1 cellular context compared by ENCODE assay signal in the genomic region with DNA sequence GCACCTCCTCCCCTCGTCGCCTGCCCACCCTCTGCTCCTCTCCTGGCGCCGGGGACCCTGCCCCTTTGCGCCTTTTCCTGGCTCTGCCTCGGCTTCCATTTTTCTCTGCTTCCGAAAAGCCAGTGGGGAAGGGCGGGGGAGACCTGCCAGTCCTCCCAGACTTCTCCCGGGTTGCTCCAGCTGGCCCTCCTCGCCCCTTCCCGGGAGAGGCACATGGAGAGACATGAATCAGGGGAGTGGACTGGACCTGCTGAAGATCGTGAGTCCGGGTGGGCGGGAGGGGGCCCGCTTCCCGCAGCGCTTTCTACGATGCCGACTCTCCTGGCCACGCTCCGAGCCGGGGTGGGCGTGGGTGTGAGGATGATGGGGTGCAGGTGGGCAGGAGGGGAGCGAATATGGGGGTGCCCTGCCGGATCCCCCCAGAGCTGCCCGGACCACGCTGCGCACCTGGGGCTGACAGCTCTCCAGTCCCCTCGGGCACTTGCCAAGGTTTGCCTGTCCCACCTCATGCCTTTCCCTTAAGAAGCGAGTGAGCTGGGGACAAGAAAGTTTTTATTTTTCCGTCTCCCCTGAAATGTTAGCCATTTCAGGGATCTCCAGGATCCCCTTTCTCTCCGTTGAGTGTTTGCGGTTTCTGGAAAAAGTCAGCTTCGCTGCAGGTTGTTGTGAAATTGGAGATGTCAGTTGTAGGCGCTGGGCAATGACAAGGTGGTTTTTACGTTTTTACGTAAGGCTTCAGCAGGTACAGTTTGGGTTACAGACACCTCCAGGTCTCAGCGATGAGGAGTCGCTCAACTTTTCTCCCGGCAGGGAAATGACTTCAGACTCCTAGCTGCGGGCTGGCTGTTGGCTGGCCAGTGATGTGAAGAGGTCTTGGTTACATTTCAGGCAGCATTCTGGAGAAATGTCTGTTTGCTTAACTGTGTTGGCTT.
TF ChIP-seq lines count a peak whose summit lies in the region.

No MANE protein-coding gene starts in this region.

TF ChIP-seq in HEK293, 187 proteins besides CTCF, POLR2A, EP300 and RAD21 (continued from another document):
- TF ChIP-seq ZNF629 (tag by site-specific recombination; IDR thresholded peaks at IDR 0.05) (no peak; the same call in 1 of the 2 replicates), TCF7L2 (IDR thresholded peaks at IDR 0.05; ENCODE audit: borderline replicate concordance, low read depth, low read length) (no peak), FEZF1 (tag by site-specific recombination; IDR thresholded peaks at IDR 0.05) (no peak), SP7 (tag by site-specific recombination; IDR thresholded peaks at IDR 0.05) (no peak; the same call in 1 of the 2 replicates)
- TF ChIP-seq, protein P1, sequence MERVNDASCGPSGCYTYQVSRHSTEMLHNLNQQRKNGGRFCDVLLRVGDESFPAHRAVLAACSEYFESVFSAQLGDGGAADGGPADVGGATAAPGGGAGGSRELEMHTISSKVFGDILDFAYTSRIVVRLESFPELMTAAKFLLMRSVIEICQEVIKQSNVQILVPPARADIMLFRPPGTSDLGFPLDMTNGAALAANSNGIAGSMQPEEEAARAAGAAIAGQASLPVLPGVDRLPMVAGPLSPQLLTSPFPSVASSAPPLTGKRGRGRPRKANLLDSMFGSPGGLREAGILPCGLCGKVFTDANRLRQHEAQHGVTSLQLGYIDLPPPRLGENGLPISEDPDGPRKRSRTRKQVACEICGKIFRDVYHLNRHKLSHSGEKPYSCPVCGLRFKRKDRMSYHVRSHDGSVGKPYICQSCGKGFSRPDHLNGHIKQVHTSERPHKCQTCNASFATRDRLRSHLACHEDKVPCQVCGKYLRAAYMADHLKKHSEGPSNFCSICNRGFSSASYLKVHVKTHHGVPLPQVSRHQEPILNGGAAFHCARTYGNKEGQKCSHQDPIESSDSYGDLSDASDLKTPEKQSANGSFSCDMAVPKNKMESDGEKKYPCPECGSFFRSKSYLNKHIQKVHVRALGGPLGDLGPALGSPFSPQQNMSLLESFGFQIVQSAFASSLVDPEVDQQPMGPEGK (tag by site-specific recombination; IDR thresholded peaks at IDR 0.05), result no peak
- TF ChIP-seq, protein P2, sequence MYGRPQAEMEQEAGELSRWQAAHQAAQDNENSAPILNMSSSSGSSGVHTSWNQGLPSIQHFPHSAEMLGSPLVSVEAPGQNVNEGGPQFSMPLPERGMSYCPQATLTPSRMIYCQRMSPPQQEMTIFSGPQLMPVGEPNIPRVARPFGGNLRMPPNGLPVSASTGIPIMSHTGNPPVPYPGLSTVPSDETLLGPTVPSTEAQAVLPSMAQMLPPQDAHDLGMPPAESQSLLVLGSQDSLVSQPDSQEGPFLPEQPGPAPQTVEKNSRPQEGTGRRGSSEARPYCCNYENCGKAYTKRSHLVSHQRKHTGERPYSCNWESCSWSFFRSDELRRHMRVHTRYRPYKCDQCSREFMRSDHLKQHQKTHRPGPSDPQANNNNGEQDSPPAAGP (tag by site-specific recombination; IDR thresholded peaks at IDR 0.05), result no peak
